12 cellular contexts compared by ENCODE assay signal in the genomic region with DNA sequence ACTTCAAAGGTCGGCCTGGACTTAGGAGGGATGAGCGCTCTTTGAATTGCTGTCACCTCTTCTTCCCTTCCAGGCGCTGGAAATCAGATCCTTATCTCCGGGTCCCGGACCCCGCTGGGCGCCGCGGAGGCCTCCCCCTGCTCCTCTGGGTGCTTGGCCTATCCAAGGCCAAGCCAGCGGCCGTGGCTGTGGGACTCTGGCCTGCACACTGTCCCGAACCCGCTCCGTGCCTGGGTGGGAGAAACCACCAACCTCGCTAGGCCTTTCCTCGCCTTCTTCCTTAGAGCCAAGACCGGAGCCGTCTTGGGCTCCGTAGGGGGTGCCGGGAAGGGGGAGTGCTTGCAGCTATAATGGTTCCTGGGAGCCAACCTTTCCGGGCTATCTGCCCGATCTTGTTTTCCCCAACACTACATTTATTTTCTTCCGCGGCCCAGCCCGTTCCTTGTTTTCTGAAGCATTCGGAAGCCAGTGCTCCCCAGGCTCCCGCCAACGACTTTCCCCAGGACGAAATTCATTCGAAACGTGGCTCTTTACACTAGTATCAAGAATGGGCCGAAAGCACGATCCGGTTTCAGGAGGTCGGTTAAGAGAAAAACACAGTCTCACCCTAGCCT. TPM values are rescaled to one million over a fixed set of nuclear protein-coding genes. Genes with fewer than 3 reads are reported as not detected.
A peak's percentile ranks its signal among the peaks of the same experiment; 100 is the strongest.
DNase-seq lines count a peak whose midpoint lies in the region; ATAC-seq and TF ChIP-seq lines count a peak whose summit lies in the region.
"Had no signal": no experiment of that assay in that cellular context is flagged by ENCODE, and none has a peak within 500 bp of the region (broad histone marks: within the 10 kb centered on the region; RNA-seq: fewer than 3 reads in every experiment).

No MANE protein-coding gene starts in this region.

- peak overlapping the region; percentile 78 for H3K4me3 ChIP-seq in cardiac muscle cell
- H3K4me3 ChIP-seq in endodermal cell (ENCODE audit: low read length): peak overlapping the region; percentile 39
- H3K4me3 ChIP-seq in muscle layer of duodenum (ENCODE audit: low read depth in 1 of 2, low read length in 2 of 2): peak overlapping the region; percentile 54 to 73
- peak overlapping the region; percentile 55 to 63 for H3K4me3 ChIP-seq in uterus
- H3K4me3 ChIP-seq: MG63 had no signal

- peaks cover 17% of the 10 kb centered on the region for H3K4me1 Mint-ChIP-seq in endodermal cell

- TF ChIP-seq CTCF in cardiac muscle cell (IDR thresholded peaks at IDR 0.05; ENCODE audit: low read depth, low read length) (no peak), endodermal cell (conservative IDR thresholded peaks at IDR 0.05) (no peak), uterus (IDR thresholded peaks at IDR 0.05) (no peak)

- ATAC-seq in Right ventricle myocardium inferior: no peak
- no peak for ATAC-seq in HG02759 (IDR thresholded peaks at IDR 0.05; ENCODE audit: unreplicated experiment)

- H3K36me3 ChIP-seq in cardiac muscle cell (peaks cover 5% of the 10 kb centered on the region), endodermal cell (ENCODE audit: control insufficient read depth, insufficient read depth, low read length) (no peaks in the 10 kb centered on the region), muscle layer of duodenum (ENCODE audit: control insufficient read depth in 1 of 2, insufficient read depth in 2 of 2, low read length in 2 of 2) (no peaks in the 10 kb centered on the region), uterus (no peaks in the 10 kb centered on the region)
- H3K36me3 ChIP-seq: MG63 had no signal

- no peaks in the 10 kb centered on the region for H3K36me3 Mint-ChIP-seq in endodermal cell (ENCODE audit: low read depth)

- intact Hi-C loops in Right ventricle myocardium inferior (cut with DNase I) (loop anchor here (10.0 kb wide), 1 partner anchor 921 kb away; no protein-coding TSS in a partner anchor), uterus (cut with DNase I; ENCODE audit: low total_unique reads) (loop anchor here (10.0 kb wide), 1 partner anchor 361 kb away; no protein-coding TSS in a partner anchor)

- no peaks in the 10 kb centered on the region for H3K9me3 Mint-ChIP-seq in endodermal cell

- H3K27me3 ChIP-seq in cardiac muscle cell (peaks cover 95% of the 10 kb centered on the region), endodermal cell (ENCODE audit: control insufficient read depth, insufficient read depth, low read length, poor library complexity, severe bottlenecking) (peaks cover 99% of the 10 kb centered on the region), muscle layer of duodenum (ENCODE audit: low read depth, low read length) (peaks cover 78% of the 10 kb centered on the region), uterus (no peaks in the 10 kb centered on the region)
- H3K27me3 ChIP-seq: MG63 had no signal

- TF ChIP-seq POLR2A in uterus (IDR thresholded peaks at IDR 0.05): no peak

- H3K9me3 ChIP-seq in cardiac muscle cell (ENCODE audit: low read depth) (no peaks in the 10 kb centered on the region), endodermal cell (ENCODE audit: control insufficient read depth, low read length) (no peaks in the 10 kb centered on the region), muscle layer of duodenum (ENCODE audit: control insufficient read depth in 1 of 2, low read length in 2 of 2) (no peaks in the 10 kb centered on the region), uterus (no peaks in the 10 kb centered on the region)
- H3K9me3 ChIP-seq: MG63 had no signal

- H3K27ac ChIP-seq in cardiac muscle cell: no peak overlapping the region
- H3K27ac ChIP-seq in endodermal cell (ENCODE audit: low read depth, low read length): no peak overlapping the region
- peak overlapping the region; percentile 37 for H3K27ac ChIP-seq in muscle layer of duodenum (ENCODE audit: low read length)
- H3K27ac ChIP-seq in uterus: peak overlapping the region; percentile 87 to 91

- DNase-seq in cardiac muscle cell (ENCODE audit: low read depth in 1 of 2, low spot score in 1 of 2): peak in 1 of 2 donors; percentile 43
- DNase-seq in Right ventricle myocardium inferior (ENCODE audit: missing footprints): no peak
- DNase-seq in endodermal cell: no peak
- DNase-seq in uterus: no peak
- DNase-seq in kidney glomerular epithelial cell (lab: John Stamatoyannopoulos, UW): no peak
- no peak for DNase-seq in NK-92 treated with Interleukin-12 subunit alpha and Interleukin-12 subunit beta, amount 100 ng/mL, for 24 hours (lab: John Stamatoyannopoulos, UW)
- DNase-seq: activated CD8-positive, alpha-beta memory T cell treated with anti-CD3 and anti-CD28 coated beads, Interleukin-2, amount 50 U/mL, for 4 hours; COR-L47; MG63; small intestine had no signal

- WGBS in endodermal cell (ENCODE audit: insufficient coverage in 1 of 2, insufficient read length in 1 of 2), 2 experiments: 8 to 9% methylated on average over 31 to 35 of the region's 35 CpGs

- H3K4me1 ChIP-seq in cardiac muscle cell (ENCODE audit: low read depth): peaks cover 13% of the 10 kb centered on the region
- H3K4me1 ChIP-seq in endodermal cell (ENCODE audit: control insufficient read depth, insufficient read depth, low read length): peaks cover 2% of the 10 kb centered on the region
- H3K4me1 ChIP-seq in muscle layer of duodenum (ENCODE audit: control insufficient read depth in 1 of 2, insufficient read depth in 2 of 2, low read length in 2 of 2): peaks cover 0 to 47% of the 10 kb centered on the region in 2 donors
- H3K4me1 ChIP-seq in uterus: no peaks in the 10 kb centered on the region

- peak overlapping the region; percentile 50 for H3K4me3 Mint-ChIP-seq in endodermal cell

- H3K27ac Mint-ChIP-seq in endodermal cell: no peak overlapping the region

- H3K9ac ChIP-seq in endodermal cell (ENCODE audit: extremely low read depth, low read length, poor library complexity, severe bottlenecking): no peak overlapping the region

- peaks cover 99% of the 10 kb centered on the region for H3K27me3 Mint-ChIP-seq in endodermal cell (ENCODE audit: insufficient read depth)

RNA-seq across cellular contexts. Expression of gene OSR1, which starts 2.4 kb away (rescaled TPM):
- total RNA-seq in cardiac muscle cell (20.8 and 22.3 TPM in 2 replicates), Right ventricle myocardium inferior (6.3 TPM), endodermal cell (not detected), uterus (10 to 100 TPM in 3 of 4 donors, 1 to 10 TPM in 1; 4.7 to 26.2 (median 18.6) TPM)
- polyA plus RNA-seq in cardiac muscle cell: 17.2 and 23.2 TPM in 2 replicates
- 0.82 TPM for polyA plus RNA-seq in endodermal cell (2013, experiment 1 of 2)
- 0.46 TPM for polyA plus RNA-seq in endodermal cell (2013, experiment 2 of 2)

Comparison
In these comparisons a context has a peak if more than half of its experiments do, and no peak if none do; other contexts are left out.
1. H3K27ac ChIP-seq: peak in muscle layer of duodenum (single experiment) and uterus (2 of 2); none in cardiac muscle cell (single experiment) and endodermal cell (single experiment).
2. Peak in every context shown above with its lines, with median percentiles within 50 percentile points of each other: H3K4me3 ChIP-seq.